Comparison of ENCODE assay signal across 12 cellular contexts in the genomic region with DNA sequence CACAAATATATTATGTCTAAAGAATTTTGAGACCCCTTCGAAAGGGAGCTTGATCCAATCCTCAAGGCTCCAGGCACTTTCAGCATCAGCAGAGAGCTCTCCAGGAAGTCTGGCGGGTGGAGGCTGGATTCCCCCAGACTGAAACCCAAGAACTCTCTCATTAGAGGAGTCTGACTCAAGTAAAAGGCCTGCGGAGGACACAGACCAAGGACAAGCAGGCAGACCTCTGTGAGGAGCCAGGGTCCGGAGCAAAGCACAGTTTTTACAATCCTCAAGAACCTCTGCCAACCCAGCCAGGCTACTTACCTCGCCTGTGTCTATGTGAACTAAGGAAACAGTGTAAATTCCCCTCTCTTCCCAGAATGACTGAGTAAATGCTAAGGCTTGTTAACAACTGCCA.
DNase-seq lines count a peak whose midpoint lies in the region; ATAC-seq, FAIRE-seq and TF ChIP-seq lines count a peak whose summit lies in the region.
"Had no signal": no experiment of that assay in that cellular context is flagged by ENCODE, and none has a peak within 500 bp of the region (broad histone marks: within the 10 kb centered on the region; RNA-seq: fewer than 3 reads in every experiment).

No MANE protein-coding gene starts in this region.

- intact Hi-C loops in CD4-positive, alpha-beta T cell (cut with DNase I, micrococcal nuclease), result no loop called here
- intact Hi-C loops in naive thymus-derived CD4-positive, alpha-beta T cell (cut with micrococcal nuclease), result no loop called here

- H3K4me3 Mint-ChIP-seq in GM23338, result no peak overlapping the region
- no peak overlapping the region for H3K4me3 Mint-ChIP-seq in CD4-positive, alpha-beta T cell
- no peak overlapping the region for H3K4me3 Mint-ChIP-seq in effector memory CD8-positive, alpha-beta T cell
- no peak overlapping the region for H3K4me3 Mint-ChIP-seq in naive thymus-derived CD4-positive, alpha-beta T cell

- H2AFZ ChIP-seq in GM23338, result peak overlapping the region; percentile 21; the same call in 1 of the 2 replicates

- in situ Hi-C loops in G401 (cut with HindIII; ENCODE audit: low sequenced_read_pairs), result no loop called here

- no peak overlapping the region for H3K27ac ChIP-seq in GM23338 (ENCODE audit: low read depth)
- no peak overlapping the region for H3K27ac ChIP-seq in CD4-positive, alpha-beta T cell (ENCODE audit: low read depth, low read length)
- H3K27ac ChIP-seq in naive thymus-derived CD4-positive, alpha-beta T cell (ENCODE audit: low read depth, low read length), result no peak overlapping the region
- H3K27ac ChIP-seq: foreskin keratinocyte, neutrophil had no signal

- no peaks in the 10 kb centered on the region for H3K9me2 ChIP-seq in GM23338 (ENCODE audit: insufficient read depth)

- no peak for FAIRE-seq in bronchial epithelial cell (lab: Jason Lieb, UNC)

- POLR2A ChIA-PET in CD4-positive, alpha-beta T cell (lab: Charles Lee), result no interaction called here
- POLR2A ChIA-PET in naive thymus-derived CD4-positive, alpha-beta T cell (lab: Charles Lee), result no interaction called here

- peak; percentile 38 for DNase-seq in GM23338 (ENCODE audit: low spot score)
- DNase-seq in bronchial epithelial cell (ENCODE audit: low read depth), result peak; percentile 26
- peak; percentile 87 for DNase-seq in left kidney (ENCODE audit: low read depth, low spot score)
- DNase-seq in smooth muscle cell of the brain vasculature (ENCODE audit: low read depth, low spot score), result peak; percentile 64
- DNase-seq in CD4-positive, alpha-beta T cell, result no peak
- no peak for DNase-seq in G401 (ENCODE audit: low spot score)
- DNase-seq in effector memory CD8-positive, alpha-beta T cell, result no peak
- DNase-seq in naive thymus-derived CD4-positive, alpha-beta T cell, result no peak
- DNase-seq: DND-41, foreskin keratinocyte, NCI-H82 had no signal

- H3K4me1 Mint-ChIP-seq in GM23338, result peaks cover 6% of the 10 kb centered on the region
- H3K4me1 Mint-ChIP-seq in CD4-positive, alpha-beta T cell (ENCODE audit: low read depth), result no peaks in the 10 kb centered on the region
- H3K4me1 Mint-ChIP-seq in effector memory CD8-positive, alpha-beta T cell (ENCODE audit: low read depth in 2 of 2), result no peaks in the 10 kb centered on the region
- H3K4me1 Mint-ChIP-seq in naive thymus-derived CD4-positive, alpha-beta T cell, result no peaks in the 10 kb centered on the region

- H3K27ac Mint-ChIP-seq in GM23338, result no peak overlapping the region
- no peak overlapping the region for H3K27ac Mint-ChIP-seq in CD4-positive, alpha-beta T cell
- no peak overlapping the region for H3K27ac Mint-ChIP-seq in effector memory CD8-positive, alpha-beta T cell
- no peak overlapping the region for H3K27ac Mint-ChIP-seq in naive thymus-derived CD4-positive, alpha-beta T cell

- no peaks in the 10 kb centered on the region for H3F3A ChIP-seq in GM23338 (replicated peaks; ENCODE audit: low read depth)

- H3K9me3 ChIP-seq in CD4-positive, alpha-beta T cell (ENCODE audit: control insufficient read depth, low read length), result no peaks in the 10 kb centered on the region
- no peaks in the 10 kb centered on the region for H3K9me3 ChIP-seq in naive thymus-derived CD4-positive, alpha-beta T cell (ENCODE audit: control insufficient read depth in 2 of 3, low read length in 3 of 3)
- H3K9me3 ChIP-seq: neutrophil had no signal

- ATAC-seq in GM23338, result peak; percentile 89
- no peak for ATAC-seq in CD4-positive, alpha-beta T cell (ENCODE audit: poor library complexity)
- no peak for ATAC-seq in effector memory CD8-positive, alpha-beta T cell (replicated peaks)
- ATAC-seq in naive thymus-derived CD4-positive, alpha-beta T cell, result no peak
- ATAC-seq: foreskin keratinocyte had no signal

- no peak overlapping the region for H3K4me2 ChIP-seq in GM23338

- CTCF ChIA-PET in CD4-positive, alpha-beta T cell (lab: Charles Lee), result no interaction called here
- CTCF ChIA-PET in naive thymus-derived CD4-positive, alpha-beta T cell (lab: Charles Lee), result no interaction called here

- TF ChIP-seq CTCF in GM23338 (conservative IDR thresholded peaks at IDR 0.05; ENCODE audit: low read depth in 2 of 2) (no peak), bronchial epithelial cell (IDR thresholded peaks at IDR 0.05; ENCODE audit: insufficient read depth, low read length, severe bottlenecking) (no peak)
- no peak for TF ChIP-seq CTCF in CD4-positive, alpha-beta T cell (IDR thresholded peaks at IDR 0.05)

- H3K27me3 ChIP-seq in GM23338 (ENCODE audit: insufficient read depth), result no peaks in the 10 kb centered on the region
- H3K27me3 ChIP-seq in bronchial epithelial cell (ENCODE audit: control insufficient read depth, insufficient read depth, low read length), result no peaks in the 10 kb centered on the region
- H3K27me3 ChIP-seq in CD4-positive, alpha-beta T cell (ENCODE audit: control insufficient read depth, insufficient read depth, low read length), result no peaks in the 10 kb centered on the region
- H3K27me3 ChIP-seq in naive thymus-derived CD4-positive, alpha-beta T cell (ENCODE audit: control insufficient read depth in 2 of 2, insufficient read depth in 2 of 2, low read length in 2 of 2), result peaks cover 0 to 2% of the 10 kb centered on the region in 2 donors
- H3K27me3 ChIP-seq: foreskin keratinocyte, neutrophil had no signal

- H3K27me3 Mint-ChIP-seq in GM23338 (ENCODE audit: insufficient read depth, low read depth, poor library complexity), result peaks cover 2% of the 10 kb centered on the region
- peaks cover 9% of the 10 kb centered on the region for H3K27me3 Mint-ChIP-seq in CD4-positive, alpha-beta T cell
- peaks cover 5 to 23% of the 10 kb centered on the region in 2 donors for H3K27me3 Mint-ChIP-seq in effector memory CD8-positive, alpha-beta T cell
- peaks cover 4 to 22% (median 16%) of the 10 kb centered on the region in 5 donors for H3K27me3 Mint-ChIP-seq in naive thymus-derived CD4-positive, alpha-beta T cell

- H3K36me3 Mint-ChIP-seq in GM23338 (ENCODE audit: low read depth), result no peaks in the 10 kb centered on the region
- no peaks in the 10 kb centered on the region for H3K36me3 Mint-ChIP-seq in CD4-positive, alpha-beta T cell (ENCODE audit: low read depth)
- H3K36me3 Mint-ChIP-seq in effector memory CD8-positive, alpha-beta T cell (ENCODE audit: insufficient read depth), result no peaks in the 10 kb centered on the region
- no peaks in the 10 kb centered on the region for H3K36me3 Mint-ChIP-seq in naive thymus-derived CD4-positive, alpha-beta T cell

- H3K4me1 ChIP-seq in GM23338 (ENCODE audit: insufficient read depth), result no peaks in the 10 kb centered on the region
- H3K4me1 ChIP-seq in naive thymus-derived CD4-positive, alpha-beta T cell (ENCODE audit: control insufficient read depth in 2 of 2, insufficient read depth in 2 of 2, low read length in 2 of 2), result no peaks in the 10 kb centered on the region
- H3K4me1 ChIP-seq: foreskin keratinocyte had no signal

- H3K4me3 ChIP-seq in GM23338, result no peak overlapping the region
- H3K4me3 ChIP-seq in bronchial epithelial cell (ENCODE audit: low read depth, low read length), result no peak overlapping the region
- no peak overlapping the region for H3K4me3 ChIP-seq in naive thymus-derived CD4-positive, alpha-beta T cell (ENCODE audit: low read length)

- H4K20me1 ChIP-seq in GM23338 (replicated peaks; ENCODE audit: insufficient read depth), result no peaks in the 10 kb centered on the region

- no peaks in the 10 kb centered on the region for H3K79me2 ChIP-seq in GM23338 (replicated peaks; ENCODE audit: insufficient read depth)

- no peaks in the 10 kb centered on the region for H3K36me3 ChIP-seq in GM23338 (ENCODE audit: insufficient read depth)
- no peaks in the 10 kb centered on the region for H3K36me3 ChIP-seq in bronchial epithelial cell (ENCODE audit: control insufficient read depth, insufficient read depth, low read length)
- H3K36me3 ChIP-seq in naive thymus-derived CD4-positive, alpha-beta T cell (ENCODE audit: control insufficient read depth in 2 of 3, insufficient read depth in 3 of 3, low read length in 3 of 3), result no peaks in the 10 kb centered on the region
- H3K36me3 ChIP-seq: neutrophil had no signal

- H3K9me3 Mint-ChIP-seq in GM23338, result no peaks in the 10 kb centered on the region
- no peaks in the 10 kb centered on the region for H3K9me3 Mint-ChIP-seq in CD4-positive, alpha-beta T cell
- H3K9me3 Mint-ChIP-seq in effector memory CD8-positive, alpha-beta T cell, result no peaks in the 10 kb centered on the region
- H3K9me3 Mint-ChIP-seq in naive thymus-derived CD4-positive, alpha-beta T cell, result peaks cover 0 to 1% (median 0%) of the 10 kb centered on the region in 11 donors

Comparison
In these comparisons a context has a peak if more than half of its experiments do, and no peak if none do; other contexts are left out.
1. DNase-seq: peak in GM23338 (single experiment), bronchial epithelial cell (single experiment), left kidney (single experiment) and smooth muscle cell of the brain vasculature (single experiment); none in CD4-positive, alpha-beta T cell (0 of 10), G401 (single experiment), effector memory CD8-positive, alpha-beta T cell (0 of 3) and naive thymus-derived CD4-positive, alpha-beta T cell (0 of 9).